In genomic region chr2:43569921-43570320, GRCh38 we compare ENCODE assay signal across 13 cellular contexts. TPM values are rescaled to one million over a fixed set of nuclear protein-coding genes. Genes with fewer than 3 reads are reported as not detected.
DNase-seq lines count a peak whose midpoint lies in the region; ATAC-seq and TF ChIP-seq lines count a peak whose summit lies in the region.
"Had no signal": no experiment of that assay in that cellular context is flagged by ENCODE, and none has a peak within 500 bp of the region (broad histone marks: within the 10 kb centered on the region; RNA-seq: fewer than 3 reads in every experiment).

No MANE protein-coding gene starts in this region.

- peaks cover 47% of the 10 kb centered on the region for H3K36me3 Mint-ChIP-seq in CD4-positive, CD25-positive, alpha-beta regulatory T cell
- H3K36me3 Mint-ChIP-seq in endodermal cell (ENCODE audit: low read depth): peaks cover 39% of the 10 kb centered on the region

- H3K4me1 Mint-ChIP-seq in CD4-positive, CD25-positive, alpha-beta regulatory T cell: peaks cover 22 to 60% (median 43%) of the 10 kb centered on the region in 4 donors
- H3K4me1 Mint-ChIP-seq in endodermal cell: no peaks in the 10 kb centered on the region

- peaks cover 28% of the 10 kb centered on the region for H3K4me1 ChIP-seq in CD4-positive, CD25-positive, alpha-beta regulatory T cell (ENCODE audit: control insufficient read depth, insufficient read depth, low read length, poor library complexity, severe bottlenecking)
- no peaks in the 10 kb centered on the region for H3K4me1 ChIP-seq in endodermal cell (ENCODE audit: control insufficient read depth, insufficient read depth, low read length)
- H3K4me1 ChIP-seq: SJSA1 had no signal

- no peak for TF ChIP-seq CTCF in endodermal cell (conservative IDR thresholded peaks at IDR 0.05)

- H3K9me3 Mint-ChIP-seq in CD4-positive, CD25-positive, alpha-beta regulatory T cell: no peaks in the 10 kb centered on the region
- H3K9me3 Mint-ChIP-seq in endodermal cell: no peaks in the 10 kb centered on the region

- peak in 2 of 3 donors; percentile 36 to 55 for DNase-seq in CD4-positive, CD25-positive, alpha-beta regulatory T cell
- DNase-seq in NCI-H1694 (lab: John Stamatoyannopoulos, UW): no peak
- no peak for DNase-seq in NCI-H2196 treated with DMSO at 0.1 percent for 48 hours (lab: John Stamatoyannopoulos, UW; ENCODE audit: unreplicated experiment)
- no peak for DNase-seq in endodermal cell
- DNase-seq in activated effector memory CD4-positive, alpha-beta T cell treated with anti-CD3 and anti-CD28 coated beads, Interleukin-2, amount 50 U/mL, for 16 hours: no peak
- DNase-seq: kidney had no signal

- H3K27ac Mint-ChIP-seq in CD4-positive, CD25-positive, alpha-beta regulatory T cell: peak overlapping the region; percentile 67 to 92 (median 83)
- no peak overlapping the region for H3K27ac Mint-ChIP-seq in endodermal cell

- 87 to 90% methylated on average over 3 of the region's 3 CpGs for whole genome bisulfite sequencing in endodermal cell (ENCODE audit: insufficient coverage in 1 of 2, insufficient read length in 1 of 2), 2 experiments

- H3K36me3 ChIP-seq in CD4-positive, CD25-positive, alpha-beta regulatory T cell (ENCODE audit: control insufficient read depth, insufficient read depth, low read length): peaks cover 43% of the 10 kb centered on the region
- H3K36me3 ChIP-seq in endodermal cell (ENCODE audit: control insufficient read depth, insufficient read depth, low read length): peaks cover 40% of the 10 kb centered on the region

- peak overlapping the region in 2 of 4 donors; percentile 40 to 47 for H3K4me3 Mint-ChIP-seq in CD4-positive, CD25-positive, alpha-beta regulatory T cell
- no peak overlapping the region for H3K4me3 Mint-ChIP-seq in endodermal cell

- H3K27ac ChIP-seq in CD4-positive, CD25-positive, alpha-beta regulatory T cell (ENCODE audit: insufficient read depth, low read length, poor library complexity, severe bottlenecking): peak overlapping the region; percentile 57
- no peak overlapping the region for H3K27ac ChIP-seq in endodermal cell (ENCODE audit: low read depth, low read length)
- H3K27ac ChIP-seq: cardiac muscle cell, SJSA1 had no signal

- no peaks in the 10 kb centered on the region for H3K27me3 Mint-ChIP-seq in CD4-positive, CD25-positive, alpha-beta regulatory T cell
- H3K27me3 Mint-ChIP-seq in endodermal cell (ENCODE audit: insufficient read depth): no peaks in the 10 kb centered on the region

- peak overlapping the region; percentile 2 for H3K4me3 ChIP-seq in CD4-positive, CD25-positive, alpha-beta regulatory T cell (ENCODE audit: low read depth, low read length)
- H3K4me3 ChIP-seq in endodermal cell (ENCODE audit: low read length): no peak overlapping the region
- H3K4me3 ChIP-seq: cardiac muscle cell, K562, SJSA1 had no signal

- H3K9ac ChIP-seq in endodermal cell (ENCODE audit: extremely low read depth, low read length, poor library complexity, severe bottlenecking): no peak overlapping the region

- H3K9me3 ChIP-seq in CD4-positive, CD25-positive, alpha-beta regulatory T cell (ENCODE audit: control insufficient read depth in 2 of 2, low read length in 2 of 2): no peaks in the 10 kb centered on the region
- no peaks in the 10 kb centered on the region for H3K9me3 ChIP-seq in endodermal cell (ENCODE audit: control insufficient read depth, low read length)
- H3K9me3 ChIP-seq: SJSA1 had no signal

- no peaks in the 10 kb centered on the region for H3K27me3 ChIP-seq in CD4-positive, CD25-positive, alpha-beta regulatory T cell (ENCODE audit: control insufficient read depth, insufficient read depth, low read length)
- no peaks in the 10 kb centered on the region for H3K27me3 ChIP-seq in endodermal cell (ENCODE audit: control insufficient read depth, insufficient read depth, low read length, poor library complexity, severe bottlenecking)
- H3K27me3 ChIP-seq: cardiac muscle cell, SJSA1 had no signal

- ATAC-seq in CD4-positive, CD25-positive, alpha-beta regulatory T cell (ENCODE audit: low read depth in 2 of 2): peak; percentile 88 to 92
- ATAC-seq in GM18868 (IDR thresholded peaks at IDR 0.05; ENCODE audit: unreplicated experiment) (peak; percentile 66), GM21786 (IDR thresholded peaks at IDR 0.05; ENCODE audit: unreplicated experiment) (peak; percentile 73), HG03558 (IDR thresholded peaks at IDR 0.05; ENCODE audit: extremely low read depth, unreplicated experiment) (peak; percentile 45)
- ATAC-seq: HCT116, K562 had no signal

RNA-seq across cellular contexts. Expression of gene THADA, which starts 25.9 kb away (rescaled TPM):
- 52.9 TPM for total RNA-seq in CD4-positive, CD25-positive, alpha-beta regulatory T cell
- 10 to 100 TPM; 19.1 to 23.2 (median 19.8) TPM for polyA plus RNA-seq in CD4-positive, CD25-positive, alpha-beta regulatory T cell
- 10 to 100 TPM; 32.8 to 35.0 TPM for total RNA-seq in endodermal cell
- 17.8 TPM for polyA plus RNA-seq in endodermal cell (2013, experiment 1 of 2)
- polyA plus RNA-seq in endodermal cell (2013, experiment 2 of 2): 15.6 TPM

Comparison
In these comparisons a context has a peak if more than half of its experiments do, and no peak if none do; other contexts are left out.
1. DNase-seq: peak in CD4-positive, CD25-positive, alpha-beta regulatory T cell (2 of 3); none in NCI-H1694 (single experiment), NCI-H2196 treated with DMSO at 0.1 percent for 48 hours (single experiment), endodermal cell (single experiment) and activated effector memory CD4-positive, alpha-beta T cell treated with anti-CD3 and anti-CD28 coated beads, Interleukin-2, amount 50 U/mL, for 16 hours (single experiment).
2. Peak in every context shown above with its lines, with median percentiles within 50 percentile points of each other: ATAC-seq.